Comparison of ENCODE assay signal across 12 cellular contexts in the genomic region with DNA sequence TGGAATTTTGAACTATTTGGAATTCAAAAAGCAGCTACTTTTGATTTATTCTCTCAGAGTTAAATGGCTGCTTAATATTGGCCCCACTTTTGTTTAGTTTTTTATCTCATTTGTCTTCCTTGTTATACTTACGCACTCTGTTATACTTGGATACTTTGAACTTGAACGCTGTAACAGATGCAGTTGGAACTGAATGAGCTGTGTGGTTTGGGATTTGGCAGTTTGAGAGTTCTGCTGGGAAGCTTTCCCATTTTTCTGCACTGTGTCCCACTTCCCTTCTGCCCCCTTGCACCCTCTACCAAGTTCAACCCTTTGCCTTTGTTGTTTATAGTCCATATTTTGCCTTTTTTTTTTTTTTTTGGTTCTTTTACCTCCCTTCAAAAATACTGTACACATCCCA. TPM values are rescaled to one million over a fixed set of nuclear protein-coding genes. Genes with fewer than 3 reads are reported as not detected.
DNase-seq lines count a peak whose midpoint lies in the region; ATAC-seq and TF ChIP-seq lines count a peak whose summit lies in the region.
"Had no signal": no experiment of that assay in that cellular context is flagged by ENCODE, and none has a peak within 500 bp of the region (broad histone marks: within the 10 kb centered on the region; RNA-seq: fewer than 3 reads in every experiment).

No MANE protein-coding gene starts in this region.

- intact Hi-C loops in heart right ventricle (cut with DNase I) (loop anchor here in 9 of 10 donors (2.0 to 10.0 kb wide), 7 partner anchors 37 to 122 kb away; a partner anchor contains a TSS), ovary (cut with DNase I) (loop anchor here (5.0 to 10.0 kb wide), 5 partner anchors 63 to 90 kb away; a partner anchor contains a TSS)

- TF ChIP-seq EP300 in ovary (IDR thresholded peaks at IDR 0.05), result no peak

- WGBS in heart right ventricle, 2 donors, result 30 to 31% methylated on average over 2 of the region's 2 CpGs
- 3 to 10% (median 6%) methylated on average over 2 of the region's 2 CpGs for WGBS in ovary, 3 donors

- H2AFZ ChIP-seq in ACC112 (ENCODE audit: low read length, unreplicated experiment), result no peak overlapping the region

- H3K36me3 ChIP-seq in ACC112 (ENCODE audit: insufficient read depth, low read length) (peaks cover 25% of the 10 kb centered on the region), adipocyte (ENCODE audit: control insufficient read depth, insufficient read depth, low read length, severe bottlenecking) (peaks cover 37% of the 10 kb centered on the region), heart right ventricle (peaks cover 0 to 42% (median 7%) of the 10 kb centered on the region in 9 donors), ovary (no peaks in the 10 kb centered on the region)

- H3K27me3 ChIP-seq in ACC112 (ENCODE audit: insufficient read depth, low read length), result no peaks in the 10 kb centered on the region
- H3K27me3 ChIP-seq in adipocyte (replicated peaks; ENCODE audit: control insufficient read depth, insufficient read depth, low read length), result no peaks in the 10 kb centered on the region
- H3K27me3 ChIP-seq in heart right ventricle, result peaks cover 0 to 9% (median 0%) of the 10 kb centered on the region in 7 donors
- H3K27me3 ChIP-seq in ovary, result no peaks in the 10 kb centered on the region

- DNase-seq in adipocyte (ENCODE audit: low read depth) (no peak), heart right ventricle (peak in 1 of 2 donors; percentile 43), ovary (peak in 3 of 5 donors; percentile 56 to 61 (median 60)), HuH-7.5 (ENCODE audit: low spot score) (no peak), COLO668 (lab: John Stamatoyannopoulos, UW; ENCODE audit: unreplicated experiment) (no peak)
- DNase-seq: AML-193, foreskin melanocyte, naive B cell, NCI-H510A treated with DMSO at 0.1 percent for 48 hours had no signal

- ATAC-seq in heart right ventricle, result peak in 6 of 8 donors; percentile 9 to 70 (median 47)
- ATAC-seq in HG02973 (IDR thresholded peaks at IDR 0.05; ENCODE audit: unreplicated experiment), result no peak
- no peak for ATAC-seq in GM21529 (IDR thresholded peaks at IDR 0.05; ENCODE audit: unreplicated experiment)

- peaks cover 29% of the 10 kb centered on the region for H3K4me1 ChIP-seq in ACC112 (ENCODE audit: control insufficient read depth, insufficient read depth, low read length, unreplicated experiment)
- H3K4me1 ChIP-seq in adipocyte (ENCODE audit: control insufficient read depth, insufficient read depth, low read length), result peaks cover 42% of the 10 kb centered on the region
- peaks cover 0 to 65% (median 47%) of the 10 kb centered on the region in 9 donors for H3K4me1 ChIP-seq in heart right ventricle
- H3K4me1 ChIP-seq in ovary (ENCODE audit: insufficient read depth), result peaks cover 6% of the 10 kb centered on the region

- peak overlapping the region; percentile 73 for H3K27ac ChIP-seq in ACC112 (ENCODE audit: low read depth, low read length)
- H3K27ac ChIP-seq in heart right ventricle, result peak overlapping the region; percentile 41 to 97 (median 93)
- H3K27ac ChIP-seq in ovary, result peak overlapping the region; percentile 22 to 99

- no peaks in the 10 kb centered on the region for H3K9me3 ChIP-seq in adipocyte (ENCODE audit: control insufficient read depth, low read length)
- H3K9me3 ChIP-seq in heart right ventricle, result no peaks in the 10 kb centered on the region
- H3K9me3 ChIP-seq in ovary, result no peaks in the 10 kb centered on the region

- H3K79me2 ChIP-seq in ACC112 (ENCODE audit: control insufficient read depth, insufficient read depth, low read length, unreplicated experiment), result peaks cover 72% of the 10 kb centered on the region

- TF ChIP-seq CTCF in heart right ventricle (IDR thresholded peaks at IDR 0.05), result no peak
- TF ChIP-seq CTCF in ovary (IDR thresholded peaks at IDR 0.05), result no peak

- no peak for TF ChIP-seq POLR2A in ovary (IDR thresholded peaks at IDR 0.05)

- H3K4me3 ChIP-seq in ACC112 (ENCODE audit: low read depth, low read length) (peak overlapping the region; percentile 94), adipocyte (ENCODE audit: low read length) (peak overlapping the region; percentile 99), heart right ventricle (peak overlapping the region in 8 of 10 donors; percentile 61 to 84 (median 78)), ovary (no peak overlapping the region)

- peak overlapping the region; percentile 99 for H3K9ac ChIP-seq in adipocyte (ENCODE audit: low read length)

RNA-seq across cellular contexts. Expression of a gene that starts 3.8 kb away (rescaled TPM):
- total RNA-seq in heart right ventricle, result 100 to 1,000 TPM in 2 of 10 donors, 10 to 100 TPM in 8; 73.1 to 124 (median 94.4) TPM
- polyA plus RNA-seq in heart right ventricle, result 10 to 100 TPM; 15.0 to 30.4 TPM
- 100 to 1,000 TPM; 106 to 221 (median 200) TPM for total RNA-seq in ovary
- polyA plus RNA-seq in ovary, result 100 to 1,000 TPM in 1 of 2 donors, 10 to 100 TPM in 1; 52.8 to 133 TPM

RNA-seq across cellular contexts. Expression of a gene that starts 52.1 kb away (rescaled TPM):
- not detected for total RNA-seq in heart right ventricle
- polyA plus RNA-seq in heart right ventricle, result under 1 TPM; 0.13 to 0.59 TPM
- total RNA-seq in ovary, result 1 to 10 TPM in 2 of 7 donors, under 1 TPM in 5; 0.46 to 1.7 (median 0.76) TPM
- polyA plus RNA-seq in ovary, result 1 to 10 TPM; 1.0 to 1.3 TPM

Comparison
In these comparisons a context has a peak if more than half of its experiments do, and no peak if none do; other contexts are left out.
1. DNase-seq: peak in ovary (3 of 5); none in adipocyte (single experiment), HuH-7.5 (single experiment) and COLO668 (single experiment).
2. ATAC-seq: peak in heart right ventricle (6 of 8); none in HG02973 (single experiment) and GM21529 (single experiment).
3. Peak in every context shown above with its lines, with median percentiles within 50 percentile points of each other: H3K27ac ChIP-seq.